40 cellular contexts compared by ENCODE assay signal in genomic region chr1:83118472-83118871, GRCh38.
"Had no signal": no experiment of that assay in that cellular context is flagged by ENCODE, and none has a peak within 500 bp of the region (broad histone marks: within the 10 kb centered on the region; RNA-seq: fewer than 3 reads in every experiment).

No MANE protein-coding gene starts in this region.

- FAIRE-seq: astrocyte had no signal

- H3K9me3 Mint-ChIP-seq: activated naive CD4-positive, alpha-beta T cell treated with anti-CD3 and anti-CD28 coated beads for 36 hours; activated naive CD4-positive, alpha-beta T cell treated with anti-CD3 and anti-CD28 coated beads, Interleukin-2, amount 10 ng/mL, durations not matched to agents 7 days and 5 days; activated naive CD4-positive, alpha-beta T cell treated with anti-CD3 and anti-CD28 coated beads, Interleukin-2, amount 50 U/mL, for 24 hours; activated naive CD4-positive, alpha-beta T cell treated with anti-CD3 and anti-CD28 coated beads, Interleukin-2, amount 50 U/mL, for 72 hours; activated naive CD8-positive, alpha-beta T cell treated with anti-CD3 and anti-CD28 coated beads for 36 hours; activated naive CD8-positive, alpha-beta T cell treated with anti-CD3 and anti-CD28 coated beads, Interleukin-2, amount 10 ng/mL, durations not matched to agents 7 days and 5 days; activated naive CD8-positive, alpha-beta T cell treated with anti-CD3 and anti-CD28 coated beads, Interleukin-2, amount 50 U/mL, for 24 hours; activated T-cell treated with anti-CD3 and anti-CD28 coated beads, Interleukin-2, amount 50 U/mL, for 24 hours; activated T-cell treated with anti-CD3 and anti-CD28 coated beads, Interleukin-2, amount 50 U/mL, for 4 hours; activated T-cell treated with anti-CD3 and anti-CD28 coated beads, Interleukin-2, amount 50 U/mL, for 72 hours; activated T-helper 1 cell treated with anti-CD3 and anti-CD28 coated beads, Interleukin-12 subunit alpha, Interleukin-12 subunit beta, Interleukin-2, Interleukin-4 antibody, amounts not matched to agents 30 ng/mL and 10 ng/mL and 1 ng/mL, durations not matched to agents 14 hours and 24 hours and 36 hours; activated T-helper 17 cell treated with anti-CD3 and anti-CD28 coated beads, Interleukin-2, amount 50 U/mL, for 72 hours; activated T-helper 2 cell treated with anti-CD3 and anti-CD28 coated beads, Interferon-gamma antibody, Interleukin-2, Interleukin-4, amounts not matched to agents 10 μg/mL and 5 μg/mL and 100 μg/mL, durations not matched to agents 14 hours and 24 hours and 36 hours had no signal

- DNase-seq: activated effector memory CD4-positive, alpha-beta T cell treated with anti-CD3 and anti-CD28 coated beads, Interleukin-2, amount 50 U/mL, for 16 hours; activated effector memory CD4-positive, alpha-beta T cell treated with Interleukin-2 at 50 U/mL for 16 hours; activated gamma-delta T cell; activated gamma-delta T cell treated with Interleukin-2 at 50 U/mL for 16 hours; activated naive CD4-positive, alpha-beta T cell; activated naive CD4-positive, alpha-beta T cell treated with anti-CD3 and anti-CD28 coated beads for 36 hours; activated naive CD4-positive, alpha-beta T cell treated with anti-CD3 and anti-CD28 coated beads, Interleukin-2, amount 10 ng/mL, durations not matched to agents 7 days and 5 days; activated naive CD4-positive, alpha-beta T cell treated with anti-CD3 and anti-CD28 coated beads, Interleukin-2, amount 50 U/mL, for 16 hours; activated naive CD4-positive, alpha-beta T cell treated with Interleukin-2 at 50 U/mL for 16 hours; activated naive CD8-positive, alpha-beta T cell treated with anti-CD3 and anti-CD28 coated beads for 36 hours; activated naive CD8-positive, alpha-beta T cell treated with anti-CD3 and anti-CD28 coated beads, Interleukin-2, amount 10 ng/mL, durations not matched to agents 7 days and 5 days; activated naive CD8-positive, alpha-beta T cell treated with anti-CD3 and anti-CD28 coated beads, Interleukin-2, amount 50 U/mL, for 24 hours; activated T-cell treated with anti-CD3 and anti-CD28 coated beads for 4 hours; activated T-cell treated with anti-CD3 and anti-CD28 coated beads, Interleukin-2, amount 50 U/mL, for 1 hour; activated T-cell treated with anti-CD3 and anti-CD28 coated beads, Interleukin-2, amount 50 U/mL, for 24 hours; activated T-cell treated with anti-CD3 and anti-CD28 coated beads, Interleukin-2, amount 50 U/mL, for 4 hours; activated T-cell treated with anti-CD3 and anti-CD28 coated beads, Interleukin-2, amount 50 U/mL, for 48 hours; activated T-cell treated with anti-CD3 and anti-CD28 coated beads, Interleukin-2, amount 50 U/mL, for 72 hours; adrenal gland; amniotic stem cell; amygdala; anterior cingulate cortex; aorta; body of pancreas; brain microvascular endothelial cell; caudate nucleus; central memory CD4-positive, alpha-beta T cell; cerebellar nuclear complex had no signal

- H3K27ac ChIP-seq: adrenal gland, ascending aorta, body of pancreas, brain microvascular endothelial cell, breast epithelium, cardiac muscle cell had no signal

- ATAC-seq: activated naive CD4-positive, alpha-beta T cell treated with anti-CD3 and anti-CD28 coated beads, Interleukin-2, amount 50 U/mL, for 72 hours; activated naive CD8-positive, alpha-beta T cell treated with anti-CD3 and anti-CD28 coated beads, Interleukin-2, amount 50 U/mL, for 24 hours; activated T-cell treated with anti-CD3 and anti-CD28 coated beads, Interleukin-2, amount 50 U/mL, for 4 hours; activated T-cell treated with anti-CD3 and anti-CD28 coated beads, Interleukin-2, amount 50 U/mL, for 72 hours; activated T-helper 17 cell treated with anti-CD3 and anti-CD28 coated beads, Interleukin-2, amount 50 U/mL, for 72 hours; body of pancreas had no signal

- H3K4me1 Mint-ChIP-seq: activated naive CD4-positive, alpha-beta T cell treated with anti-CD3 and anti-CD28 coated beads, Interleukin-2, amount 50 U/mL, for 24 hours; activated naive CD8-positive, alpha-beta T cell treated with anti-CD3 and anti-CD28 coated beads for 36 hours; activated naive CD8-positive, alpha-beta T cell treated with anti-CD3 and anti-CD28 coated beads, Interleukin-2, amount 50 U/mL, for 24 hours; activated T-helper 17 cell treated with anti-CD3 and anti-CD28 coated beads, Interleukin-2, amount 50 U/mL, for 72 hours; brain; central memory CD8-positive, alpha-beta T cell had no signal

- H3K4me1 ChIP-seq: adrenal gland, ascending aorta, body of pancreas, breast epithelium had no signal

- H3K27ac Mint-ChIP-seq: activated naive CD4-positive, alpha-beta T cell treated with anti-CD3 and anti-CD28 coated beads for 36 hours; activated naive CD4-positive, alpha-beta T cell treated with anti-CD3 and anti-CD28 coated beads, Interleukin-2, amount 10 ng/mL, durations not matched to agents 7 days and 5 days; activated naive CD4-positive, alpha-beta T cell treated with anti-CD3 and anti-CD28 coated beads, Interleukin-2, amount 50 U/mL, for 24 hours; activated naive CD4-positive, alpha-beta T cell treated with anti-CD3 and anti-CD28 coated beads, Interleukin-2, amount 50 U/mL, for 72 hours; activated naive CD8-positive, alpha-beta T cell; activated naive CD8-positive, alpha-beta T cell treated with anti-CD3 and anti-CD28 coated beads for 36 hours; activated naive CD8-positive, alpha-beta T cell treated with anti-CD3 and anti-CD28 coated beads, Interleukin-2, amount 10 ng/mL, durations not matched to agents 7 days and 5 days; activated naive CD8-positive, alpha-beta T cell treated with anti-CD3 and anti-CD28 coated beads, Interleukin-2, amount 50 U/mL, for 24 hours; activated T-cell treated with anti-CD3 and anti-CD28 coated beads, Interleukin-2, amount 50 U/mL, for 24 hours; activated T-cell treated with anti-CD3 and anti-CD28 coated beads, Interleukin-2, amount 50 U/mL, for 72 hours; activated T-helper 1 cell treated with anti-CD3 and anti-CD28 coated beads, Interleukin-12 subunit alpha, Interleukin-12 subunit beta, Interleukin-2, Interleukin-4 antibody, amounts not matched to agents 30 ng/mL and 10 ng/mL and 1 ng/mL, durations not matched to agents 14 hours and 24 hours and 36 hours; activated T-helper 17 cell treated with anti-CD3 and anti-CD28 coated beads, Interleukin-2, amount 50 U/mL, for 72 hours; activated T-helper 2 cell treated with anti-CD3 and anti-CD28 coated beads, Interferon-gamma antibody, Interleukin-2, Interleukin-4, amounts not matched to agents 10 μg/mL and 5 μg/mL and 100 μg/mL, durations not matched to agents 14 hours and 24 hours and 36 hours; brain had no signal

- H3K4me3 Mint-ChIP-seq: activated naive CD4-positive, alpha-beta T cell treated with anti-CD3 and anti-CD28 coated beads for 36 hours; activated naive CD4-positive, alpha-beta T cell treated with anti-CD3 and anti-CD28 coated beads, Interleukin-2, amount 10 ng/mL, durations not matched to agents 7 days and 5 days; activated naive CD4-positive, alpha-beta T cell treated with anti-CD3 and anti-CD28 coated beads, Interleukin-2, amount 50 U/mL, for 24 hours; activated naive CD8-positive, alpha-beta T cell; activated naive CD8-positive, alpha-beta T cell treated with anti-CD3 and anti-CD28 coated beads for 36 hours; activated naive CD8-positive, alpha-beta T cell treated with anti-CD3 and anti-CD28 coated beads, Interleukin-2, amount 10 ng/mL, durations not matched to agents 7 days and 5 days; activated naive CD8-positive, alpha-beta T cell treated with anti-CD3 and anti-CD28 coated beads, Interleukin-2, amount 50 U/mL, for 24 hours; activated T-cell treated with anti-CD3 and anti-CD28 coated beads, Interleukin-2, amount 50 U/mL, for 24 hours; activated T-cell treated with anti-CD3 and anti-CD28 coated beads, Interleukin-2, amount 50 U/mL, for 4 hours; activated T-cell treated with anti-CD3 and anti-CD28 coated beads, Interleukin-2, amount 50 U/mL, for 72 hours; activated T-helper 1 cell treated with anti-CD3 and anti-CD28 coated beads, Interleukin-12 subunit alpha, Interleukin-12 subunit beta, Interleukin-2, Interleukin-4 antibody, amounts not matched to agents 30 ng/mL and 10 ng/mL and 1 ng/mL, durations not matched to agents 14 hours and 24 hours and 36 hours; activated T-helper 17 cell treated with anti-CD3 and anti-CD28 coated beads, Interleukin-2, amount 50 U/mL, for 72 hours; brain; central memory CD8-positive, alpha-beta T cell had no signal

- H3K36me3 Mint-ChIP-seq: activated naive CD4-positive, alpha-beta T cell treated with anti-CD3 and anti-CD28 coated beads, Interleukin-2, amount 10 ng/mL, durations not matched to agents 7 days and 5 days; activated naive CD4-positive, alpha-beta T cell treated with anti-CD3 and anti-CD28 coated beads, Interleukin-2, amount 50 U/mL, for 24 hours; activated naive CD4-positive, alpha-beta T cell treated with anti-CD3 and anti-CD28 coated beads, Interleukin-2, amount 50 U/mL, for 72 hours; activated naive CD8-positive, alpha-beta T cell; activated naive CD8-positive, alpha-beta T cell treated with anti-CD3 and anti-CD28 coated beads for 36 hours; activated naive CD8-positive, alpha-beta T cell treated with anti-CD3 and anti-CD28 coated beads, Interleukin-2, amount 10 ng/mL, durations not matched to agents 7 days and 5 days; brain had no signal

- H3K4me3 ChIP-seq: adrenal gland, ascending aorta, body of pancreas, breast epithelium, cardiac muscle cell had no signal

- H3K36me3 ChIP-seq: adrenal gland, ascending aorta, brain microvascular endothelial cell, breast epithelium, cardiac muscle cell had no signal

- H3K27me3 ChIP-seq: adrenal gland, ascending aorta, body of pancreas, brain microvascular endothelial cell, breast epithelium, cardiac muscle cell had no signal

- H3K27me3 Mint-ChIP-seq: activated naive CD4-positive, alpha-beta T cell treated with anti-CD3 and anti-CD28 coated beads, Interleukin-2, amount 10 ng/mL, durations not matched to agents 7 days and 5 days; activated naive CD4-positive, alpha-beta T cell treated with anti-CD3 and anti-CD28 coated beads, Interleukin-2, amount 50 U/mL, for 24 hours; activated naive CD8-positive, alpha-beta T cell; activated naive CD8-positive, alpha-beta T cell treated with anti-CD3 and anti-CD28 coated beads for 36 hours; activated naive CD8-positive, alpha-beta T cell treated with anti-CD3 and anti-CD28 coated beads, Interleukin-2, amount 10 ng/mL, durations not matched to agents 7 days and 5 days; activated naive CD8-positive, alpha-beta T cell treated with anti-CD3 and anti-CD28 coated beads, Interleukin-2, amount 50 U/mL, for 24 hours; activated T-cell treated with anti-CD3 and anti-CD28 coated beads, Interleukin-2, amount 50 U/mL, for 24 hours; activated T-helper 17 cell treated with anti-CD3 and anti-CD28 coated beads, Interleukin-2, amount 50 U/mL, for 72 hours; brain; central memory CD8-positive, alpha-beta T cell had no signal
